Comparison of ENCODE assay signal across 24 cellular contexts in the genomic region with DNA sequence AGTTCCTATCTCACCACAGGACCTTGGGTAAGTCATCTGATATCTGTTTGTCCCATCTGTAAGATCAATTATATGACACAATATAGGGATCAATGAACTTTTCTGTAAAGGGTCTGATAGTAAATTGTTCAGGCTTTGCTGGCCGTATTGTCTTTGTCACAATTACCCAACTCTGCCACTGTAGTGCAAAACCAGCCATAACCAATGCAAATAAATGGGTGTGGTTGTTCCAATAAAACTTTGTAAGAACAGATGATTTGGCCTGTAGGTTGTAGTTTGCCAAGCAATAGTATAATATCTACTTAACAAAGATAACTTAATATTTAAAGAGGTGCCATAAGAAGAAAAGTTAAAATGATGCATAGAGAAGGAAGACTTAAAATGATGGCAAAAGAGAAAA.
"Had no signal": no experiment of that assay in that cellular context is flagged by ENCODE, and none has a peak within 500 bp of the region (broad histone marks: within the 10 kb centered on the region; RNA-seq: fewer than 3 reads in every experiment).

No MANE protein-coding gene starts in this region.

- H3K9me3 Mint-ChIP-seq: dendritic cell treated with granulocyte-macrophage colony-stimulating factor and Interleukin-4, amounts not matched to agents 40 ng/mL and 50 ng/mL, for 4 days; effector memory CD8-positive, alpha-beta T cell; endodermal cell; immature natural killer cell; naive B cell had no signal

- H3K9me3 ChIP-seq: colonic mucosa, gastroesophageal sphincter, heart left ventricle, left lung, lower lobe of right lung had no signal

- H3K27ac ChIP-seq: colonic mucosa, epithelial cell of prostate, foreskin keratinocyte, gastroesophageal sphincter, heart left ventricle, hepatocyte, left lung, lower lobe of right lung had no signal

- H3K4me3 ChIP-seq: colonic mucosa, gastroesophageal sphincter, heart left ventricle, hepatocyte, left lung, lower lobe of right lung had no signal

- H3K4me3 Mint-ChIP-seq: dendritic cell treated with granulocyte-macrophage colony-stimulating factor and Interleukin-4, amounts not matched to agents 40 ng/mL and 50 ng/mL, for 4 days; effector memory CD8-positive, alpha-beta T cell; endodermal cell; immature natural killer cell; naive B cell had no signal

- DNase-seq: colonic mucosa; cortex of kidney; effector CD8-positive, alpha-beta T cell; effector memory CD8-positive, alpha-beta T cell; endodermal cell; erythroblast; foreskin keratinocyte; heart left ventricle; hypothalamus; immature natural killer cell; islet precursor cell; kidney; kidney glomerular epithelial cell; left lung; left ventricle myocardium superior; lower lobe of right lung; mesendoderm; midbrain; naive B cell had no signal

- H3K27me3 Mint-ChIP-seq: effector memory CD8-positive, alpha-beta T cell; naive B cell had no signal

- H3K4me1 Mint-ChIP-seq: endodermal cell had no signal

- H3K27ac Mint-ChIP-seq: dendritic cell treated with granulocyte-macrophage colony-stimulating factor and Interleukin-4, amounts not matched to agents 40 ng/mL and 50 ng/mL, for 4 days; endodermal cell had no signal

- ATAC-seq: effector memory CD8-positive, alpha-beta T cell; esophagus mucosa; foreskin keratinocyte; gastroesophageal sphincter; heart left ventricle; left lung; left ventricle myocardium superior; lower lobe of right lung had no signal

- H3K4me1 ChIP-seq: colonic mucosa, foreskin keratinocyte, gastroesophageal sphincter, heart left ventricle, left lung, lower lobe of right lung had no signal

- H3K27me3 ChIP-seq: colonic mucosa, gastroesophageal sphincter, heart left ventricle, hepatocyte, left lung had no signal

- H3K36me3 ChIP-seq: colonic mucosa had no signal
